Comparison of ENCODE assay signal across 1 cellular context in the genomic region with DNA sequence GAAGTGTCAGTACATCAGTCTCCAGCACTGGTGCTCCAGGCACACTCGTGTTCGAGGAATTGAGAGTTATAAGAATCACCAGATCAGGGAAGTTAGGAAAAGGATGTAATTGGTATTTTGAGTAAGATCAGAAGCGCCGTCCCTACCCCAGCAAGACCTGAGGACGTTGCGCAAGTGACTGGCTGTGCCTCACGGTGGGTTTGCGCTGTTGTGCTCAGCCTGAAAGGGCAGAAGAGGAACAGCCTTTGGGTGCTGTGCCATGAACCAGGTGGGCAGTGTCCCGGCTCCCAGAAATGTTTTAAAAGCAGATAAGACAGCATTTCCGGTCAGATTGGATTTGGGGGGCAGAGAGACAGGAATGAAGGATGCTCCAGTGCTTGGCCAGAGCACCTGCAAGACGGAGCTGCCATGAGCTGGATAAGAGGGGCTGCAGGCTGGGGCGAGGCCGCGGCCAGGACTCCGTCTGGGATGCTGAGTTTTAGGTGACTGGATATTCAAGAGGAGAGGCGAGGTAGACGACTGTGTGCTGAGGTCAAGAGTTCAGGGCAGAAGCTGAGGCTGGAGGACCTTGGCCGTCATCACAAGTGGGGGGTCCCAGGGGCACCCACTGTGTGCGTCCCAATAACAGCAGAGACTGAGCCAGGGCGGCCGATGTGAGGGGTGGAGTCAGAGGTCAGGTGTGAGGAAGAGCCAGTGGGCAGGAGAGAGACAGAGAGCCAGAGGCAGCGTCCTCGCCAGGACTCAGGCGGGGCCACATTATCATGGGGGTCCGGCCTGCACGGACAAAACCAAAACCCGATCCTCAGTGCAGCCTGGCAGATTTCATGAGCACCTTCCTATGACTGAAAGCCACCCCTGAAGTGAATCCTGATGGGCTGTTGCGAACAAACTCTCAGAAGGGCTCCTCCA.
TF ChIP-seq lines count a peak whose summit lies in the region.

No MANE protein-coding gene starts in this region.

TF ChIP-seq in HepG2, 621 proteins besides CTCF, POLR2A, EP300 and RAD21 (continued from another document):
- TF ChIP-seq, protein P1, sequence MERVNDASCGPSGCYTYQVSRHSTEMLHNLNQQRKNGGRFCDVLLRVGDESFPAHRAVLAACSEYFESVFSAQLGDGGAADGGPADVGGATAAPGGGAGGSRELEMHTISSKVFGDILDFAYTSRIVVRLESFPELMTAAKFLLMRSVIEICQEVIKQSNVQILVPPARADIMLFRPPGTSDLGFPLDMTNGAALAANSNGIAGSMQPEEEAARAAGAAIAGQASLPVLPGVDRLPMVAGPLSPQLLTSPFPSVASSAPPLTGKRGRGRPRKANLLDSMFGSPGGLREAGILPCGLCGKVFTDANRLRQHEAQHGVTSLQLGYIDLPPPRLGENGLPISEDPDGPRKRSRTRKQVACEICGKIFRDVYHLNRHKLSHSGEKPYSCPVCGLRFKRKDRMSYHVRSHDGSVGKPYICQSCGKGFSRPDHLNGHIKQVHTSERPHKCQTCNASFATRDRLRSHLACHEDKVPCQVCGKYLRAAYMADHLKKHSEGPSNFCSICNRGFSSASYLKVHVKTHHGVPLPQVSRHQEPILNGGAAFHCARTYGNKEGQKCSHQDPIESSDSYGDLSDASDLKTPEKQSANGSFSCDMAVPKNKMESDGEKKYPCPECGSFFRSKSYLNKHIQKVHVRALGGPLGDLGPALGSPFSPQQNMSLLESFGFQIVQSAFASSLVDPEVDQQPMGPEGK (CRISPR knock-in tag; IDR thresholded peaks at IDR 0.05) = no peak
